ENCODE assay signal across 12 cellular contexts in genomic region chr4:37754410-37755185, GRCh38.
A peak's percentile ranks its signal among the peaks of the same experiment; 100 is the strongest.
DNase-seq lines count a peak whose midpoint lies in the region; ATAC-seq lines count a peak whose summit lies in the region.
"Had no signal": no experiment of that assay in that cellular context is flagged by ENCODE, and none has a peak within 500 bp of the region (broad histone marks: within the 10 kb centered on the region; RNA-seq: fewer than 3 reads in every experiment).

No MANE protein-coding gene starts in this region.

- H3K4me1 ChIP-seq in right cardiac atrium (ENCODE audit: control insufficient read depth, insufficient read depth, low read length) (no peaks in the 10 kb centered on the region), skeletal muscle tissue (ENCODE audit: control insufficient read depth in 3 of 3, insufficient read depth in 3 of 3, low read length in 3 of 3) (peaks cover 3 to 10% (median 7%) of the 10 kb centered on the region in 3 donors)

- H3K9ac ChIP-seq in skeletal muscle tissue (ENCODE audit: low read depth in 1 of 3, low read length in 3 of 3): no peak overlapping the region

- H3K4me3 ChIP-seq in right cardiac atrium (ENCODE audit: low read length) (no peak overlapping the region), skeletal muscle tissue (ENCODE audit: low read length in 3 of 3) (no peak overlapping the region)

- DNase-seq in NCI-H510A treated with DMSO at 0.1 percent for 48 hours (lab: John Stamatoyannopoulos, UW) (peak; percentile 26), NCI-H510A (lab: John Stamatoyannopoulos, UW) (no peak), NOMO-1 (lab: John Stamatoyannopoulos, UW; ENCODE audit: unreplicated experiment in 2 of 2) (peak; percentile 53 to 75), right cardiac atrium (no peak), germinal center (ENCODE audit: low spot score) (no peak), NCI-H748 (lab: John Stamatoyannopoulos, UW; ENCODE audit: unreplicated experiment) (no peak)
- DNase-seq: brain microvascular endothelial cell, DMS79 treated with DMSO at 0.1 percent for 48 hours had no signal

- H3K9me3 ChIP-seq in right cardiac atrium (ENCODE audit: control insufficient read depth, low read length): no peaks in the 10 kb centered on the region
- H3K9me3 ChIP-seq in skeletal muscle tissue (ENCODE audit: control insufficient read depth in 3 of 3, low read length in 3 of 3): no peaks in the 10 kb centered on the region

- H3K27ac ChIP-seq in right cardiac atrium (ENCODE audit: low read length): no peak overlapping the region
- peak overlapping the region; percentile 8 for H3K27ac ChIP-seq in skeletal muscle tissue (ENCODE audit: low read depth, low read length)
- H3K27ac ChIP-seq: 22Rv1, brain microvascular endothelial cell had no signal

- WGBS in right cardiac atrium: 57% methylated on average over 6 of the region's 6 CpGs

- ATAC-seq in right cardiac atrium: peak; percentile 20 to 33
- no peak for ATAC-seq in GM21390 (IDR thresholded peaks at IDR 0.05; ENCODE audit: unreplicated experiment)
- ATAC-seq: Panc1 had no signal

- H3K36me3 ChIP-seq in skeletal muscle tissue (ENCODE audit: control insufficient read depth in 3 of 3, insufficient read depth in 3 of 3, low read length in 3 of 3): no peaks in the 10 kb centered on the region
- H3K36me3 ChIP-seq: brain microvascular endothelial cell had no signal

- intact Hi-C loops in right cardiac atrium (cut with DNase I): no loop called here

- no peaks in the 10 kb centered on the region for H3K27me3 ChIP-seq in right cardiac atrium (ENCODE audit: control insufficient read depth, insufficient read depth)
- no peaks in the 10 kb centered on the region for H3K27me3 ChIP-seq in skeletal muscle tissue (ENCODE audit: control insufficient read depth in 3 of 3, insufficient read depth in 3 of 3, low read length in 3 of 3)
- H3K27me3 ChIP-seq: brain microvascular endothelial cell had no signal

Comparison
In these comparisons a context has a peak if more than half of its experiments do, and no peak if none do; other contexts are left out.
1. DNase-seq: peak in NCI-H510A treated with DMSO at 0.1 percent for 48 hours (single experiment) and NOMO-1 (2 of 2); none in NCI-H510A (single experiment), right cardiac atrium (0 of 3), germinal center (single experiment) and NCI-H748 (single experiment).